1 cellular context compared by ENCODE assay signal in the genomic region with DNA sequence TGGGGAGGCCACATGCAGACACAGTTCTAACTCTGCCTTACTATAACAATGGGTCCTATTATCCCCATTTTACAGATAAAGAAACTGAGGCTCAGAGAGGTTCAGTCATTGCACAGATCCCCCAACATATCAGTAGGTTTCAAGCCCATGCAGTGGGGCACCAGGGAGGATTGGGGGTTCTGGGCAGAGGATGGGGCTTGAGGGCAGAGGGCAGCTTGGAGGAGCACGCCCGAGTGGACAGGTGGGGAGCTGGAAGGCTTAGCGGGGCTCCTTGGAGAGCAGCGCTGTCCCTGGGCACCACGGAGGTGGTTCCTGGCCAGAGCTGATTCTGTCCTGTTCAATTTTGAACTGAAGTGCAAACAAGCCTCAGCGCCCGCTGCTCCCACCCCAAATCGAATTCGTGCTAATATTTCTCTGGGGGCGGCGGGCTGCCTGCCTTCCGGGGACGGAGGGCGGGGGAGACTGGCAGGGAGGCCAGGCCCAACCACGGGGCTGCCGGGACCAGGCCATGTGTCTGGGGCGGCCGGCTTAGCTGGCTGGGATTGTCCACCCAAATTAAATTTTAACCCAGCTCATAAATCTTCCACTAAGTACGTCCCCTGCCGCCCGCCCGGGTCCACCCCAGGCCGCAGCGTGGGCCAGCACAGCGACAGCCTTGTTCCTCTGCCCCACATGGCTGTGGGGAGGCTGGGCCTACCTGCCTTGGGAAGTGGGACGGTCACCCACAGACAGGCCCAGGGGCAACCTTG.
TF ChIP-seq lines count a peak whose summit lies in the region.

No MANE protein-coding gene starts in this region.

TF ChIP-seq in HepG2, 621 proteins besides CTCF, POLR2A, EP300 and RAD21 (continued from another document and continues in another):
- TF ChIP-seq, protein P1, sequence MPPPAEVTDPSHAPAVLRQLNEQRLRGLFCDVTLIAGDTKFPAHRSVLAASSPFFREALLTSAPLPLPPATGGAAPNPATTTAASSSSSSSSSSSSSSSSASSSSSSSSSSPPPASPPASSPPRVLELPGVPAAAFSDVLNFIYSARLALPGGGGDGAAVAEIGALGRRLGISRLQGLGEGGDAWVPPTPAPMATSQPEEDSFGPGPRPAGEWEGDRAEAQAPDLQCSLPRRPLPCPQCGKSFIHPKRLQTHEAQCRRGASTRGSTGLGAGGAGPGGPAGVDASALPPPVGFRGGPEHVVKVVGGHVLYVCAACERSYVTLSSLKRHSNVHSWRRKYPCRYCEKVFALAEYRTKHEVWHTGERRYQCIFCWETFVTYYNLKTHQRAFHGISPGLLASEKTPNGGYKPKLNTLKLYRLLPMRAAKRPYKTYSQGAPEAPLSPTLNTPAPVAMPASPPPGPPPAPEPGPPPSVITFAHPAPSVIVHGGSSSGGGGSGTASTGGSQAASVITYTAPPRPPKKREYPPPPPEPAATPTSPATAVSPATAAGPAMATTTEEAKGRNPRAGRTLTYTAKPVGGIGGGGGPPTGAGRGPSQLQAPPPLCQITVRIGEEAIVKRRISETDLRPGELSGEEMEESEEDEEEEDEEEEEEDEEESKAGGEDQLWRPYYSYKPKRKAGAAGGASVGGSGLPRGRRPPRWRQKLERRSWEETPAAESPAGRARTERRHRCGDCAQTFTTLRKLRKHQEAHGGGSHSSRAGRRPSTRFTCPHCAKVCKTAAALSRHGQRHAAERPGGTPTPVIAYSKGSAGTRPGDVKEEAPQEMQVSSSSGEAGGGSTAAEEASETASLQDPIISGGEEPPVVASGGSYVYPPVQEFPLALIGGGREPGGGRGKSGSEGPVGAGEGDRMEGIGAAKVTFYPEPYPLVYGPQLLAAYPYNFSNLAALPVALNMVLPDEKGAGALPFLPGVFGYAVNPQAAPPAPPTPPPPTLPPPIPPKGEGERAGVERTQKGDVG (CRISPR knock-in tag; IDR thresholded peaks at IDR 0.05; ENCODE audit: borderline replicate concordance): 0 out of 2 replicates have a peak, but pooled peaks have one; percentile 45
- 0 out of 2 replicates have a peak, but pooled peaks have one; percentile 40 for TF ChIP-seq HDAC2 (CRISPR knock-in tag; IDR thresholded peaks at IDR 0.05)
- TF ChIP-seq NBN (conservative IDR thresholded peaks at IDR 0.05): no peak
- no peak for TF ChIP-seq ZNF383 (CRISPR knock-in tag; IDR thresholded peaks at IDR 0.05; ENCODE audit: borderline replicate concordance)
- 0 out of 2 replicates have a peak, but pooled peaks have one; percentile 74 for TF ChIP-seq KDM1A (CRISPR knock-in tag; IDR thresholded peaks at IDR 0.05)
- no peak for TF ChIP-seq MTA3 (CRISPR knock-in tag; IDR thresholded peaks at IDR 0.05)
- peak; percentile 53; the same call in 1 of the 2 replicates for TF ChIP-seq MTA1 (CRISPR knock-in tag; IDR thresholded peaks at IDR 0.05; ENCODE audit: borderline replicate concordance)
- peak; percentile 50; the same call in 1 of the 2 replicates for TF ChIP-seq GATAD2A (CRISPR knock-in tag; IDR thresholded peaks at IDR 0.05)
- TF ChIP-seq, protein P2, sequence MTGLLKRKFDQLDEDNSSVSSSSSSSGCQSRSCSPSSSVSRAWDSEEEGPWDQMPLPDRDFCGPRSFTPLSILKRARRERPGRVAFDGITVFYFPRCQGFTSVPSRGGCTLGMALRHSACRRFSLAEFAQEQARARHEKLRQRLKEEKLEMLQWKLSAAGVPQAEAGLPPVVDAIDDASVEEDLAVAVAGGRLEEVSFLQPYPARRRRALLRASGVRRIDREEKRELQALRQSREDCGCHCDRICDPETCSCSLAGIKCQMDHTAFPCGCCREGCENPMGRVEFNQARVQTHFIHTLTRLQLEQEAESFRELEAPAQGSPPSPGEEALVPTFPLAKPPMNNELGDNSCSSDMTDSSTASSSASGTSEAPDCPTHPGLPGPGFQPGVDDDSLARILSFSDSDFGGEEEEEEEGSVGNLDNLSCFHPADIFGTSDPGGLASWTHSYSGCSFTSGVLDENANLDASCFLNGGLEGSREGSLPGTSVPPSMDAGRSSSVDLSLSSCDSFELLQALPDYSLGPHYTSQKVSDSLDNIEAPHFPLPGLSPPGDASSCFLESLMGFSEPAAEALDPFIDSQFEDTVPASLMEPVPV (CRISPR knock-in tag; IDR thresholded peaks at IDR 0.05): 0 out of 2 replicates have a peak, but pooled peaks have one; percentile 42
- TF ChIP-seq ZFP62 (CRISPR knock-in tag; IDR thresholded peaks at IDR 0.05): no peak
- peak; percentile 58; the same call in 1 of the 2 replicates for TF ChIP-seq ETV5 (CRISPR knock-in tag; IDR thresholded peaks at IDR 0.05; ENCODE audit: borderline replicate concordance)
- peak; percentile 82 for TF ChIP-seq HOXA5 (CRISPR knock-in tag; IDR thresholded peaks at IDR 0.05)
- 0 out of 2 replicates have a peak, but pooled peaks have one; percentile 56 for TF ChIP-seq EEA1 (CRISPR knock-in tag; IDR thresholded peaks at IDR 0.05; ENCODE audit: borderline replicate concordance)
- TF ChIP-seq, protein P3, sequence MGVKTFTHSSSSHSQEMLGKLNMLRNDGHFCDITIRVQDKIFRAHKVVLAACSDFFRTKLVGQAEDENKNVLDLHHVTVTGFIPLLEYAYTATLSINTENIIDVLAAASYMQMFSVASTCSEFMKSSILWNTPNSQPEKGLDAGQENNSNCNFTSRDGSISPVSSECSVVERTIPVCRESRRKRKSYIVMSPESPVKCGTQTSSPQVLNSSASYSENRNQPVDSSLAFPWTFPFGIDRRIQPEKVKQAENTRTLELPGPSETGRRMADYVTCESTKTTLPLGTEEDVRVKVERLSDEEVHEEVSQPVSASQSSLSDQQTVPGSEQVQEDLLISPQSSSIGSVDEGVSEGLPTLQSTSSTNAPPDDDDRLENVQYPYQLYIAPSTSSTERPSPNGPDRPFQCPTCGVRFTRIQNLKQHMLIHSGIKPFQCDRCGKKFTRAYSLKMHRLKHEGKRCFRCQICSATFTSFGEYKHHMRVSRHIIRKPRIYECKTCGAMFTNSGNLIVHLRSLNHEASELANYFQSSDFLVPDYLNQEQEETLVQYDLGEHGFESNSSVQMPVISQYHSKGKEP (CRISPR knock-in tag; IDR thresholded peaks at IDR 0.05): no peak
- no peak for TF ChIP-seq ZNF460 (CRISPR knock-in tag; IDR thresholded peaks at IDR 0.05; ENCODE audit: borderline replicate concordance)
- TF ChIP-seq TBX2 (CRISPR knock-in tag; IDR thresholded peaks at IDR 0.05; ENCODE audit: borderline replicate concordance): peak; percentile 59
- TF ChIP-seq, protein P4, sequence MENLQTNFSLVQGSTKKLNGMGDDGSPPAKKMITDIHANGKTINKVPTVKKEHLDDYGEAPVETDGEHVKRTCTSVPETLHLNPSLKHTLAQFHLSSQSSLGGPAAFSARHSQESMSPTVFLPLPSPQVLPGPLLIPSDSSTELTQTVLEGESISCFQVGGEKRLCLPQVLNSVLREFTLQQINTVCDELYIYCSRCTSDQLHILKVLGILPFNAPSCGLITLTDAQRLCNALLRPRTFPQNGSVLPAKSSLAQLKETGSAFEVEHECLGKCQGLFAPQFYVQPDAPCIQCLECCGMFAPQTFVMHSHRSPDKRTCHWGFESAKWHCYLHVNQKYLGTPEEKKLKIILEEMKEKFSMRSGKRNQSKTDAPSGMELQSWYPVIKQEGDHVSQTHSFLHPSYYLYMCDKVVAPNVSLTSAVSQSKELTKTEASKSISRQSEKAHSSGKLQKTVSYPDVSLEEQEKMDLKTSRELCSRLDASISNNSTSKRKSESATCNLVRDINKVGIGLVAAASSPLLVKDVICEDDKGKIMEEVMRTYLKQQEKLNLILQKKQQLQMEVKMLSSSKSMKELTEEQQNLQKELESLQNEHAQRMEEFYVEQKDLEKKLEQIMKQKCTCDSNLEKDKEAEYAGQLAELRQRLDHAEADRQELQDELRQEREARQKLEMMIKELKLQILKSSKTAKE (CRISPR knock-in tag; IDR thresholded peaks at IDR 0.05; ENCODE audit: borderline replicate concordance): peak; percentile 33; the same call in 1 of the 2 replicates
- TF ChIP-seq THYN1 (CRISPR knock-in tag; IDR thresholded peaks at IDR 0.05; ENCODE audit: borderline replicate concordance, low read depth): no peak
- 0 out of 2 replicates have a peak, but pooled peaks have one; percentile 28 for TF ChIP-seq ZNF510 (CRISPR knock-in tag; IDR thresholded peaks at IDR 0.05; ENCODE audit: low read depth)
- peak; percentile 38; the same call in 1 of the 2 replicates for TF ChIP-seq TMF1 (CRISPR knock-in tag; IDR thresholded peaks at IDR 0.05; ENCODE audit: low read depth)
- TF ChIP-seq, protein P5, sequence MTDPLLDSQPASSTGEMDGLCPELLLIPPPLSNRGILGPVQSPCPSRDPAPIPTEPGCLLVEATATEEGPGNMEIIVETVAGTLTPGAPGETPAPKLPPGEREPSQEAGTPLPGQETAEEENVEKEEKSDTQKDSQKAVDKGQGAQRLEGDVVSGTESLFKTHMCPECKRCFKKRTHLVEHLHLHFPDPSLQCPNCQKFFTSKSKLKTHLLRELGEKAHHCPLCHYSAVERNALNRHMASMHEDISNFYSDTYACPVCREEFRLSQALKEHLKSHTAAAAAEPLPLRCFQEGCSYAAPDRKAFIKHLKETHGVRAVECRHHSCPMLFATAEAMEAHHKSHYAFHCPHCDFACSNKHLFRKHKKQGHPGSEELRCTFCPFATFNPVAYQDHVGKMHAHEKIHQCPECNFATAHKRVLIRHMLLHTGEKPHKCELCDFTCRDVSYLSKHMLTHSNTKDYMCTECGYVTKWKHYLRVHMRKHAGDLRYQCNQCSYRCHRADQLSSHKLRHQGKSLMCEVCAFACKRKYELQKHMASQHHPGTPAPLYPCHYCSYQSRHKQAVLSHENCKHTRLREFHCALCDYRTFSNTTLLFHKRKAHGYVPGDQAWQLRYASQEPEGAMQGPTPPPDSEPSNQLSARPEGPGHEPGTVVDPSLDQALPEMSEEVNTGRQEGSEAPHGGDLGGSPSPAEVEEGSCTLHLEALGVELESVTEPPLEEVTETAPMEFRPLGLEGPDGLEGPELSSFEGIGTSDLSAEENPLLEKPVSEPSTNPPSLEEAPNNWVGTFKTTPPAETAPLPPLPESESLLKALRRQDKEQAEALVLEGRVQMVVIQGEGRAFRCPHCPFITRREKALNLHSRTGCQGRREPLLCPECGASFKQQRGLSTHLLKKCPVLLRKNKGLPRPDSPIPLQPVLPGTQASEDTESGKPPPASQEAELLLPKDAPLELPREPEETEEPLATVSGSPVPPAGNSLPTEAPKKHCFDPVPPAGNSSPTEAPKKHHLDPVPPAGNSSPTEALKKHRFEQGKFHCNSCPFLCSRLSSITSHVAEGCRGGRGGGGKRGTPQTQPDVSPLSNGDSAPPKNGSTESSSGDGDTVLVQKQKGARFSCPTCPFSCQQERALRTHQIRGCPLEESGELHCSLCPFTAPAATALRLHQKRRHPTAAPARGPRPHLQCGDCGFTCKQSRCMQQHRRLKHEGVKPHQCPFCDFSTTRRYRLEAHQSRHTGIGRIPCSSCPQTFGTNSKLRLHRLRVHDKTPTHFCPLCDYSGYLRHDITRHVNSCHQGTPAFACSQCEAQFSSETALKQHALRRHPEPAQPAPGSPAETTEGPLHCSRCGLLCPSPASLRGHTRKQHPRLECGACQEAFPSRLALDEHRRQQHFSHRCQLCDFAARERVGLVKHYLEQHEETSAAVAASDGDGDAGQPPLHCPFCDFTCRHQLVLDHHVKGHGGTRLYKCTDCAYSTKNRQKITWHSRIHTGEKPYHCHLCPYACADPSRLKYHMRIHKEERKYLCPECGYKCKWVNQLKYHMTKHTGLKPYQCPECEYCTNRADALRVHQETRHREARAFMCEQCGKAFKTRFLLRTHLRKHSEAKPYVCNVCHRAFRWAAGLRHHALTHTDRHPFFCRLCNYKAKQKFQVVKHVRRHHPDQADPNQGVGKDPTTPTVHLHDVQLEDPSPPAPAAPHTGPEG (CRISPR knock-in tag; IDR thresholded peaks at IDR 0.05): peak; percentile 73; the same call in 1 of the 2 replicates
- TF ChIP-seq NR2F6 (IDR thresholded peaks at IDR 0.05): no peak
- TF ChIP-seq NR2F6 (CRISPR knock-in tag; IDR thresholded peaks at IDR 0.05): peak; percentile 11; the same call in 1 of the 2 replicates
- TF ChIP-seq ZNF619 (CRISPR knock-in tag; IDR thresholded peaks at IDR 0.05): no peak
- no peak for TF ChIP-seq TGIF2 (CRISPR knock-in tag; IDR thresholded peaks at IDR 0.05)
- no peak for TF ChIP-seq ZNF615 (CRISPR knock-in tag; IDR thresholded peaks at IDR 0.05; ENCODE audit: borderline replicate concordance)
- TF ChIP-seq, protein P6, sequence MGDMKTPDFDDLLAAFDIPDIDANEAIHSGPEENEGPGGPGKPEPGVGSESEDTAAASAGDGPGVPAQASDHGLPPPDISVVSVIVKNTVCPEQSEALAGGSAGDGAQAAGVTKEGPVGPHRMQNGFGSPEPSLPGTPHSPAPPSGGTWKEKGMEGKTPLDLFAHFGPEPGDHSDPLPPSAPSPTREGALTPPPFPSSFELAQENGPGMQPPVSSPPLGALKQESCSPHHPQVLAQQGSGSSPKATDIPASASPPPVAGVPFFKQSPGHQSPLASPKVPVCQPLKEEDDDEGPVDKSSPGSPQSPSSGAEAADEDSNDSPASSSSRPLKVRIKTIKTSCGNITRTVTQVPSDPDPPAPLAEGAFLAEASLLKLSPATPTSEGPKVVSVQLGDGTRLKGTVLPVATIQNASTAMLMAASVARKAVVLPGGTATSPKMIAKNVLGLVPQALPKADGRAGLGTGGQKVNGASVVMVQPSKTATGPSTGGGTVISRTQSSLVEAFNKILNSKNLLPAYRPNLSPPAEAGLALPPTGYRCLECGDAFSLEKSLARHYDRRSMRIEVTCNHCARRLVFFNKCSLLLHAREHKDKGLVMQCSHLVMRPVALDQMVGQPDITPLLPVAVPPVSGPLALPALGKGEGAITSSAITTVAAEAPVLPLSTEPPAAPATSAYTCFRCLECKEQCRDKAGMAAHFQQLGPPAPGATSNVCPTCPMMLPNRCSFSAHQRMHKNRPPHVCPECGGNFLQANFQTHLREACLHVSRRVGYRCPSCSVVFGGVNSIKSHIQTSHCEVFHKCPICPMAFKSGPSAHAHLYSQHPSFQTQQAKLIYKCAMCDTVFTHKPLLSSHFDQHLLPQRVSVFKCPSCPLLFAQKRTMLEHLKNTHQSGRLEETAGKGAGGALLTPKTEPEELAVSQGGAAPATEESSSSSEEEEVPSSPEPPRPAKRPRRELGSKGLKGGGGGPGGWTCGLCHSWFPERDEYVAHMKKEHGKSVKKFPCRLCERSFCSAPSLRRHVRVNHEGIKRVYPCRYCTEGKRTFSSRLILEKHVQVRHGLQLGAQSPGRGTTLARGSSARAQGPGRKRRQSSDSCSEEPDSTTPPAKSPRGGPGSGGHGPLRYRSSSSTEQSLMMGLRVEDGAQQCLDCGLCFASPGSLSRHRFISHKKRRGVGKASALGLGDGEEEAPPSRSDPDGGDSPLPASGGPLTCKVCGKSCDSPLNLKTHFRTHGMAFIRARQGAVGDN (CRISPR knock-in tag; IDR thresholded peaks at IDR 0.05): peak; percentile 81
- TF ChIP-seq, protein P7, sequence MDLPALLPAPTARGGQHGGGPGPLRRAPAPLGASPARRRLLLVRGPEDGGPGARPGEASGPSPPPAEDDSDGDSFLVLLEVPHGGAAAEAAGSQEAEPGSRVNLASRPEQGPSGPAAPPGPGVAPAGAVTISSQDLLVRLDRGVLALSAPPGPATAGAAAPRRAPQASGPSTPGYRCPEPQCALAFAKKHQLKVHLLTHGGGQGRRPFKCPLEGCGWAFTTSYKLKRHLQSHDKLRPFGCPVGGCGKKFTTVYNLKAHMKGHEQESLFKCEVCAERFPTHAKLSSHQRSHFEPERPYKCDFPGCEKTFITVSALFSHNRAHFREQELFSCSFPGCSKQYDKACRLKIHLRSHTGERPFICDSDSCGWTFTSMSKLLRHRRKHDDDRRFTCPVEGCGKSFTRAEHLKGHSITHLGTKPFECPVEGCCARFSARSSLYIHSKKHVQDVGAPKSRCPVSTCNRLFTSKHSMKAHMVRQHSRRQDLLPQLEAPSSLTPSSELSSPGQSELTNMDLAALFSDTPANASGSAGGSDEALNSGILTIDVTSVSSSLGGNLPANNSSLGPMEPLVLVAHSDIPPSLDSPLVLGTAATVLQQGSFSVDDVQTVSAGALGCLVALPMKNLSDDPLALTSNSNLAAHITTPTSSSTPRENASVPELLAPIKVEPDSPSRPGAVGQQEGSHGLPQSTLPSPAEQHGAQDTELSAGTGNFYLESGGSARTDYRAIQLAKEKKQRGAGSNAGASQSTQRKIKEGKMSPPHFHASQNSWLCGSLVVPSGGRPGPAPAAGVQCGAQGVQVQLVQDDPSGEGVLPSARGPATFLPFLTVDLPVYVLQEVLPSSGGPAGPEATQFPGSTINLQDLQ (CRISPR knock-in tag; IDR thresholded peaks at IDR 0.05): 0 out of 2 replicates have a peak, but pooled peaks have one; percentile 42
- no peak for TF ChIP-seq KAT7 (CRISPR knock-in tag; IDR thresholded peaks at IDR 0.05; ENCODE audit: borderline replicate concordance)
- peak; percentile 63 for TF ChIP-seq POLR2G (IDR thresholded peaks at IDR 0.05; ENCODE audit: low read depth, low read length)
